Comparison of ENCODE assay signal across 13 cellular contexts in genomic region chr1:104878203-104878911, GRCh38.
A peak's percentile ranks its signal among the peaks of the same experiment; 100 is the strongest.
DNase-seq lines count a peak whose midpoint lies in the region; ATAC-seq, FAIRE-seq and TF ChIP-seq lines count a peak whose summit lies in the region.
"Had no signal": no experiment of that assay in that cellular context is flagged by ENCODE, and none has a peak within 500 bp of the region (broad histone marks: within the 10 kb centered on the region; RNA-seq: fewer than 3 reads in every experiment).

No MANE protein-coding gene starts in this region.

- no peaks in the 10 kb centered on the region for H3K79me2 ChIP-seq in DOHH2 (ENCODE audit: control insufficient read depth, low read length)
- no peaks in the 10 kb centered on the region for H3K79me2 ChIP-seq in OCI-LY1 (ENCODE audit: insufficient read depth, low read length)
- no peaks in the 10 kb centered on the region for H3K79me2 ChIP-seq in PC-3 (ENCODE audit: low read length)

- no peaks in the 10 kb centered on the region for H3K9me2 ChIP-seq in DOHH2 (replicated peaks; ENCODE audit: control insufficient read depth, low read length)
- H3K9me2 ChIP-seq in OCI-LY1 (ENCODE audit: low read depth, low read length) = no peaks in the 10 kb centered on the region
- no peaks in the 10 kb centered on the region for H3K9me2 ChIP-seq in PC-3 (replicated peaks; ENCODE audit: low read length)

- H3K4me2 ChIP-seq in DOHH2 (ENCODE audit: low read length) (no peak overlapping the region), OCI-LY1 (ENCODE audit: low read length) (no peak overlapping the region), PC-3 (ENCODE audit: low read length) (no peak overlapping the region)

- ATAC-seq in GM18873 (IDR thresholded peaks at IDR 0.05; ENCODE audit: low FRiP score, unreplicated experiment) (peak; percentile 51), GM18520 (IDR thresholded peaks at IDR 0.05; ENCODE audit: unreplicated experiment) (no peak), PC-3 (no peak)
- ATAC-seq: naive thymus-derived CD4-positive, alpha-beta T cell had no signal

- H3K36me3 ChIP-seq in DOHH2 (ENCODE audit: control insufficient read depth, low read length) (no peaks in the 10 kb centered on the region), OCI-LY1 (ENCODE audit: insufficient read depth, low read length) (no peaks in the 10 kb centered on the region), PC-3 (ENCODE audit: low read depth, low read length) (no peaks in the 10 kb centered on the region), small intestine (ENCODE audit: control insufficient read depth in 2 of 2, insufficient read depth in 2 of 2, low read length in 2 of 2) (no peaks in the 10 kb centered on the region)
- H3K36me3 ChIP-seq: stomach had no signal

- CTCF ChIA-PET in PC-3 (lab: Charles Lee) = no interaction called here

- TF ChIP-seq CTCF in DOHH2 (IDR thresholded peaks at IDR 0.05; ENCODE audit: low read depth, low read length, poor library complexity, severe bottlenecking) (peak; percentile 45), OCI-LY1 (IDR thresholded peaks at IDR 0.05; ENCODE audit: low read length) (peak; percentile 42; the same call in 1 of the 2 replicates), PC-3 (conservative IDR thresholded peaks at IDR 0.05; ENCODE audit: low read depth, low read length) (no peak; the same call in 1 of the 2 replicates)

- H2AFZ ChIP-seq in OCI-LY1 (ENCODE audit: low read length) = peak overlapping the region; percentile 79; the same call in 1 of the 2 replicates
- H2AFZ ChIP-seq in PC-3 (ENCODE audit: low read length) = no peak overlapping the region

- 38 to 72% (median 48%) methylated on average over 5 of the region's 5 CpGs for WGBS in small intestine, 3 donors

- H3K9me3 ChIP-seq in DOHH2 (ENCODE audit: control insufficient read depth, insufficient read depth, low read length) = no peaks in the 10 kb centered on the region
- H3K9me3 ChIP-seq in OCI-LY1 (ENCODE audit: low read length) = 0 out of 2 replicates have a peak, but pooled peaks cover 3% of the 10 kb centered on the region
- no peaks in the 10 kb centered on the region for H3K9me3 ChIP-seq in PC-3 (ENCODE audit: low read length)
- no peaks in the 10 kb centered on the region for H3K9me3 ChIP-seq in small intestine (ENCODE audit: control insufficient read depth, low read depth)
- H3K9me3 ChIP-seq: stomach had no signal

- no peaks in the 10 kb centered on the region for H3F3A ChIP-seq in DOHH2 (ENCODE audit: control insufficient read depth, insufficient read depth)
- no peaks in the 10 kb centered on the region for H3F3A ChIP-seq in OCI-LY1 (ENCODE audit: insufficient read depth, low read length)
- no peaks in the 10 kb centered on the region for H3F3A ChIP-seq in PC-3 (ENCODE audit: low read length, unreplicated experiment)

- H3K4me3 ChIP-seq in DOHH2 (ENCODE audit: low read length) (no peak overlapping the region), OCI-LY1 (ENCODE audit: low read depth, low read length, poor library complexity, severe bottlenecking) (no peak overlapping the region), PC-3 (ENCODE audit: low read length) (no peak overlapping the region), small intestine (ENCODE audit: low read depth in 1 of 2, low read length in 2 of 2) (no peak overlapping the region)
- H3K4me3 ChIP-seq: stomach had no signal

- intact Hi-C loops in PC-3 (cut with micrococcal nuclease) = no loop called here

- BruUV-seq in PC-3 (replicated peaks; lab: Mats Ljungman, UMichigan) = no TSS peak

- no peaks in the 10 kb centered on the region for H4K20me1 ChIP-seq in DOHH2 (ENCODE audit: control insufficient read depth, insufficient read depth, low read depth, low read length)
- H4K20me1 ChIP-seq in OCI-LY1 (ENCODE audit: insufficient read depth, low read length) = no peaks in the 10 kb centered on the region
- H4K20me1 ChIP-seq in PC-3 (ENCODE audit: low read length) = no peaks in the 10 kb centered on the region

- no peak overlapping the region for H3K27ac ChIP-seq in DOHH2 (ENCODE audit: low read depth, low read length)
- peak overlapping the region; percentile 38 for H3K27ac ChIP-seq in OCI-LY1 (ENCODE audit: low read depth, low read length, poor library complexity, severe bottlenecking)
- no peak overlapping the region for H3K27ac ChIP-seq in PC-3 (ENCODE audit: low read length)
- H3K27ac ChIP-seq in small intestine (ENCODE audit: low read depth in 1 of 2, low read length in 1 of 2) = no peak overlapping the region
- H3K27ac ChIP-seq: stomach had no signal

- peak; percentile 36 for DNase-seq in iPS DF 4.7 (ENCODE audit: extremely low read depth, low spot score)
- DNase-seq in D341Med (ENCODE audit: low spot score) = no peak
- DNase-seq in PC-3 = no peak
- DNase-seq in small intestine = no peak
- DNase-seq: activated CD4-positive, alpha-beta T cell treated with anti-CD3 and anti-CD28 coated beads, Interleukin-2, amount 50 U/mL, for 4 hours; activated gamma-delta T cell treated with Interleukin-2 at 50 U/mL for 16 hours; Karpas-422; naive thymus-derived CD4-positive, alpha-beta T cell; stomach had no signal

- FAIRE-seq in small intestine (lab: Jason Lieb, UNC) = no peak

- H3K9ac ChIP-seq in OCI-LY1 (ENCODE audit: low read length) (no peak overlapping the region), PC-3 (ENCODE audit: low read length) (no peak overlapping the region)

- POLR2A ChIA-PET in PC-3 (lab: Charles Lee; ENCODE audit: unreplicated experiment) = no interaction called here

- no peaks in the 10 kb centered on the region for H3K27me3 ChIP-seq in DOHH2 (ENCODE audit: control insufficient read depth, low read length)
- no peaks in the 10 kb centered on the region for H3K27me3 ChIP-seq in OCI-LY1 (ENCODE audit: insufficient read depth, low read length)
- H3K27me3 ChIP-seq in PC-3 (ENCODE audit: low read length) = no peaks in the 10 kb centered on the region
- no peaks in the 10 kb centered on the region for H3K27me3 ChIP-seq in small intestine (ENCODE audit: control insufficient read depth in 2 of 2, insufficient read depth in 2 of 2, low read length in 2 of 2)
- H3K27me3 ChIP-seq: stomach had no signal

- H3K4me1 ChIP-seq in DOHH2 (ENCODE audit: control insufficient read depth, low read length) = peaks cover 7% of the 10 kb centered on the region
- peaks cover 5% of the 10 kb centered on the region for H3K4me1 ChIP-seq in OCI-LY1 (ENCODE audit: insufficient read depth, low read length, severe bottlenecking)
- H3K4me1 ChIP-seq in PC-3 (ENCODE audit: insufficient read depth, low read length) = no peaks in the 10 kb centered on the region
- H3K4me1 ChIP-seq in small intestine (ENCODE audit: control insufficient read depth in 2 of 2, insufficient read depth in 1 of 2, low read depth in 1 of 2, low read length in 1 of 2) = no peaks in the 10 kb centered on the region
- H3K4me1 ChIP-seq: stomach had no signal
